ENCODE assay signal across 17 cellular contexts in the genomic region with DNA sequence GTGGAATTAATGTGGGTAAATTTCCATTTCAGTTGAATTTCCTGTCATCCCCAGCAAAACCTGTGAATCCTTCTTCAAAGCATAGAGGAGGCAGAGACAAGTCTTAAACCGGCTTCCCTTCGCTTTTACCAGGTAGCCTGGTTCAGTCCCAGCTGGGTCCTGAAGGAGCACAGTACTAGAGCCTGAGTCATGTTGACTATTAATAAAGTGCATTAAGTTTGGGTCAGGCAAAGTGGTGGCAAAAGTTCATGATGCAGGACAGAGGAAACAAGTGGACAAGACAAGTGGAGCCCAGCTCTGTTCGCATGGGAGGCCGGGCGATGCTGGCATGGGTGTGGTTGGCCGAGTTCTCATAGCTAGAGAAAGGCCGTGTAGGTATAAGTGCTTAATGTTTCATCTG.
"Had no signal": no experiment of that assay in that cellular context is flagged by ENCODE, and none has a peak within 500 bp of the region (broad histone marks: within the 10 kb centered on the region; RNA-seq: fewer than 3 reads in every experiment).

No MANE protein-coding gene starts in this region.

- H3K4me1 ChIP-seq: lower lobe of right lung, tibial artery, uterus had no signal

- H3K9me3 ChIP-seq: lower lobe of right lung, ovary, tibial artery, uterus had no signal

- H3K27me3 Mint-ChIP-seq: activated B cell treated with CpG ODN at 0.5 μM for 24 hours; activated naive CD4-positive, alpha-beta T cell treated with anti-CD3 and anti-CD28 coated beads, Interleukin-2, amount 50 U/mL, for 24 hours had no signal

- H3K36me3 ChIP-seq: ovary, uterus had no signal

- H3K4me3 Mint-ChIP-seq: activated B cell treated with CpG ODN at 0.5 μM for 24 hours; activated naive CD4-positive, alpha-beta T cell treated with anti-CD3 and anti-CD28 coated beads, Interleukin-2, amount 50 U/mL, for 24 hours had no signal

- DNase-seq: activated B cell treated with CpG ODN at 0.5 μM for 24 hours; activated CD4-positive, alpha-beta T cell treated with anti-CD3 and anti-CD28 coated beads for 48 hours; activated CD8-positive, alpha-beta memory T cell treated with anti-CD3 and anti-CD28 coated beads, Interleukin-2, amount 50 U/mL, for 48 hours; amniotic stem cell; central memory CD4-positive, alpha-beta T cell; cortex of kidney; effector CD4-positive, alpha-beta T cell; foreskin fibroblast; lower lobe of right lung; ovary; stimulated activated CD4-positive, alpha-beta T cell treated with anti-CD3 and anti-CD28 coated beads, Interleukin-2, amount 100 ng/mL, for 48 hours; stimulated activated naive CD4-positive, alpha-beta T cell; T-helper 2 cell; tibial artery; uterus had no signal

- H3K4me3 ChIP-seq: lower lobe of right lung, ovary, tibial artery, uterus had no signal

- H3K27me3 ChIP-seq: ovary, tibial artery, uterus had no signal

- H3K9me3 Mint-ChIP-seq: activated B cell treated with CpG ODN at 0.5 μM for 24 hours; activated naive CD4-positive, alpha-beta T cell treated with anti-CD3 and anti-CD28 coated beads, Interleukin-2, amount 50 U/mL, for 24 hours; activated T-helper 2 cell treated with anti-CD3 and anti-CD28 coated beads, Interferon-gamma antibody, Interleukin-2, Interleukin-4, amounts not matched to agents 10 μg/mL and 5 μg/mL and 100 μg/mL, durations not matched to agents 14 hours and 24 hours and 36 hours had no signal

- H3K27ac Mint-ChIP-seq: activated B cell treated with CpG ODN at 0.5 μM for 24 hours; activated T-helper 2 cell treated with anti-CD3 and anti-CD28 coated beads, Interferon-gamma antibody, Interleukin-2, Interleukin-4, amounts not matched to agents 10 μg/mL and 5 μg/mL and 100 μg/mL, durations not matched to agents 14 hours and 24 hours and 36 hours had no signal

- H3K27ac ChIP-seq: lower lobe of right lung, ovary, tibial artery, uterus had no signal

- ATAC-seq: lower lobe of right lung had no signal
